ENCODE assay signal across 1 cellular context in genomic region chr1:228102791-228103620, GRCh38.
TF ChIP-seq lines count a peak whose summit lies in the region.

Gene C1orf35 (minus strand): TSS chr1:228103325. CDS start chr1:228103227, 98 bp downstream.

TF ChIP-seq in HepG2, 621 proteins besides CTCF, POLR2A, EP300 and RAD21 (continued from another document and continues in another):
- TF ChIP-seq MTF2 (CRISPR knock-in tag; IDR thresholded peaks at IDR 0.05; ENCODE audit: borderline replicate concordance): peak; percentile 96; the same call in 1 of the 2 replicates
- no peak for TF ChIP-seq ZNF251 (CRISPR knock-in tag; IDR thresholded peaks at IDR 0.05)
- TF ChIP-seq HOXD1 (CRISPR knock-in tag; IDR thresholded peaks at IDR 0.05): peak; percentile 91
- TF ChIP-seq ZXDC (CRISPR knock-in tag; IDR thresholded peaks at IDR 0.05): no peak
- TF ChIP-seq ZNF253 (CRISPR knock-in tag; IDR thresholded peaks at IDR 0.05; ENCODE audit: borderline replicate concordance): peak; percentile 90
- TF ChIP-seq ZC3H4 (CRISPR knock-in tag; IDR thresholded peaks at IDR 0.05; ENCODE audit: borderline replicate concordance): no peak
- no peak for TF ChIP-seq ZNF20 (CRISPR knock-in tag; IDR thresholded peaks at IDR 0.05)
- no peak for TF ChIP-seq FOXM1 (CRISPR knock-in tag; IDR thresholded peaks at IDR 0.05)
- TF ChIP-seq TSC22D2 (CRISPR knock-in tag; IDR thresholded peaks at IDR 0.05; ENCODE audit: borderline replicate concordance): peak; percentile 64; the same call in 1 of the 2 replicates
- TF ChIP-seq HMGXB3 (CRISPR knock-in tag; IDR thresholded peaks at IDR 0.05; ENCODE audit: borderline replicate concordance): peak; percentile 49; the same call in 1 of the 2 replicates
- TF ChIP-seq ZNF513 (CRISPR knock-in tag; conservative IDR thresholded peaks at IDR 0.05): 0 out of 2 replicates have a peak, but pooled peaks have one; percentile 37
- TF ChIP-seq HIVEP1 (CRISPR knock-in tag; IDR thresholded peaks at IDR 0.05): peak; percentile 82
- TF ChIP-seq ZNF546 (CRISPR knock-in tag; conservative IDR thresholded peaks at IDR 0.05): peak; percentile 42; the same call in 1 of the 2 replicates
- peak; percentile 81 for TF ChIP-seq CAMTA2 (CRISPR knock-in tag; IDR thresholded peaks at IDR 0.05; ENCODE audit: borderline replicate concordance)
- no peak for TF ChIP-seq ONECUT2 (CRISPR knock-in tag; IDR thresholded peaks at IDR 0.05)
- no peak for TF ChIP-seq ESRRA (CRISPR knock-in tag; IDR thresholded peaks at IDR 0.05; ENCODE audit: low read depth)
- TF ChIP-seq TEAD3 (CRISPR knock-in tag; optimal IDR thresholded peaks at IDR 0.05; ENCODE audit: borderline replicate concordance): no peak
- TF ChIP-seq GTF2F1 (IDR thresholded peaks at IDR 0.05; ENCODE audit: low read length): no peak
- TF ChIP-seq LCORL (IDR thresholded peaks at IDR 0.05): no peak
- TF ChIP-seq LCORL (CRISPR knock-in tag; IDR thresholded peaks at IDR 0.05): peak; percentile 90; the same call in 1 of the 2 replicates
- no peak for TF ChIP-seq ZBTB1 (CRISPR knock-in tag; IDR thresholded peaks at IDR 0.05; ENCODE audit: borderline replicate concordance)
- no peak for TF ChIP-seq ATF6 (CRISPR knock-in tag; conservative IDR thresholded peaks at IDR 0.05)
- no peak; the same call in 1 of the 2 replicates for TF ChIP-seq CREB3 (CRISPR knock-in tag; IDR thresholded peaks at IDR 0.05)
- TF ChIP-seq RXRA (CRISPR knock-in tag; IDR thresholded peaks at IDR 0.05): peak; percentile 78
- peak; percentile 62; the same call in 1 of the 2 replicates for TF ChIP-seq TOPORS (CRISPR knock-in tag; IDR thresholded peaks at IDR 0.05)
- no peak for TF ChIP-seq ZFP82 (CRISPR knock-in tag; IDR thresholded peaks at IDR 0.05; ENCODE audit: borderline replicate concordance)
- TF ChIP-seq USF2 (IDR thresholded peaks at IDR 0.05; ENCODE audit: low read depth, low read length): no peak
- no peak; the same call in 1 of the 2 replicates for TF ChIP-seq USF2 (CRISPR knock-in tag; IDR thresholded peaks at IDR 0.05; ENCODE audit: borderline replicate concordance)
- TF ChIP-seq ZBTB43 (CRISPR knock-in tag; conservative IDR thresholded peaks at IDR 0.05): no peak; the same call in 1 of the 2 replicates
- no peak for TF ChIP-seq SMAD3 (CRISPR knock-in tag; IDR thresholded peaks at IDR 0.05)
- TF ChIP-seq CREB1 (IDR thresholded peaks at IDR 0.05): peak; percentile 100
- TF ChIP-seq CREB1 (CRISPR knock-in tag; IDR thresholded peaks at IDR 0.05): peak; percentile 94
- TF ChIP-seq HBP1 (CRISPR knock-in tag; IDR thresholded peaks at IDR 0.05; ENCODE audit: low read depth): no peak
- 0 out of 2 replicates have a peak, but pooled peaks have one; percentile 35 for TF ChIP-seq ZNF280D (CRISPR knock-in tag; IDR thresholded peaks at IDR 0.05)
- TF ChIP-seq TFDP2 (CRISPR knock-in tag; IDR thresholded peaks at IDR 0.05): peak; percentile 98
